ENCODE assay signal across 24 cellular contexts in genomic region chr5:171762841-171763408, GRCh38. TPM values are rescaled to one million over a fixed set of nuclear protein-coding genes. Genes with fewer than 3 reads are reported as not detected.
A peak's percentile ranks its signal among the peaks of the same experiment; 100 is the strongest.
DNase-seq lines count a peak whose midpoint lies in the region; ATAC-seq, FAIRE-seq and TF ChIP-seq lines count a peak whose summit lies in the region.
"Had no signal": no experiment of that assay in that cellular context is flagged by ENCODE, and none has a peak within 500 bp of the region (broad histone marks: within the 10 kb centered on the region; RNA-seq: fewer than 3 reads in every experiment).

No MANE protein-coding gene starts in this region.

- peak; percentile 6 for DNase-seq in GM23248
- DNase-seq in PC-9, result no peak
- peak; percentile 28 for DNase-seq in endothelial cell of umbilical vein (ENCODE audit: low read depth, low spot score)
- DNase-seq in islet precursor cell, result peak; percentile 28
- DNase-seq in activated naive CD4-positive, alpha-beta T cell treated with anti-CD3 and anti-CD28 coated beads, Interleukin-2, amount 50 U/mL, for 72 hours (ENCODE audit: low spot score in 2 of 2), result no peak
- DNase-seq in effector memory CD4-positive, alpha-beta T cell, result no peak
- DNase-seq in SHP77 (lab: John Stamatoyannopoulos, UW), result no peak
- no peak for DNase-seq in LoVo (ENCODE audit: low spot score)
- DNase-seq: AML-193; Caco-2; CD4-positive, alpha-beta T cell; HCEC 1CT; HFFc6 had no signal

- H2AFZ ChIP-seq in GM23248, result no peak overlapping the region
- H2AFZ ChIP-seq in PC-9, result 0 out of 2 replicates have a peak overlapping the region, but pooled peaks have one; percentile 39
- peak overlapping the region; percentile 42 for H2AFZ ChIP-seq in endothelial cell of umbilical vein (ENCODE audit: low read depth, low read length)

- 28% methylated on average over 15 to 21 of the region's 21 CpGs for WGBS in GM23248 (ENCODE audit: low coverage in 1 of 2, low lambda C conversion rate in 2 of 2, missing lambda C conversion rate in 2 of 2), 2 experiments

- no peaks in the 10 kb centered on the region for H3K9me1 ChIP-seq in endothelial cell of umbilical vein (replicated peaks; ENCODE audit: control insufficient read depth, extremely low read depth, insufficient read depth, low read length)

- BruUV-seq in PC-9 (replicated peaks; lab: Mats Ljungman, UMichigan) (no TSS peak), endothelial cell of umbilical vein (replicated peaks; lab: Mats Ljungman, UMichigan) (no TSS peak)

- H3K79me2 ChIP-seq in GM23248 (ENCODE audit: insufficient read depth) (no peaks in the 10 kb centered on the region), PC-9 (ENCODE audit: low read depth) (no peaks in the 10 kb centered on the region), endothelial cell of umbilical vein (ENCODE audit: control insufficient read depth, insufficient read depth, low read length) (no peaks in the 10 kb centered on the region)

- POLR2A ChIA-PET in PC-9 (lab: Charles Lee; ENCODE audit: unreplicated experiment) (no interaction called here), endothelial cell of umbilical vein (lab: Charles Lee) (no interaction called here)

- H3K9me2 ChIP-seq in GM23248 (ENCODE audit: insufficient read depth) (no peaks in the 10 kb centered on the region), PC-9 (ENCODE audit: insufficient read depth) (no peaks in the 10 kb centered on the region)

- no peak for TF ChIP-seq POLR2A in endothelial cell of umbilical vein (IDR thresholded peaks at IDR 0.05; ENCODE audit: low read depth, low read length)

- H3K36me3 ChIP-seq in GM23248 (ENCODE audit: low read depth), result no peaks in the 10 kb centered on the region
- H3K36me3 ChIP-seq in PC-9 (ENCODE audit: low read depth), result no peaks in the 10 kb centered on the region
- H3K36me3 ChIP-seq in endothelial cell of umbilical vein (ENCODE audit: control insufficient read depth in 2 of 2, extremely low read depth in 1 of 2, insufficient read depth in 2 of 2, low read length in 2 of 2), result no peaks in the 10 kb centered on the region
- no peaks in the 10 kb centered on the region for H3K36me3 ChIP-seq in effector memory CD4-positive, alpha-beta T cell (ENCODE audit: control insufficient read depth, insufficient read depth, low read length)

- H3K4me1 ChIP-seq in GM23248 (ENCODE audit: insufficient read depth) (0 out of 2 replicates have a peak, but pooled peaks cover 7% of the 10 kb centered on the region), PC-9 (replicated peaks; ENCODE audit: insufficient read depth) (peaks cover 12% of the 10 kb centered on the region), endothelial cell of umbilical vein (ENCODE audit: control insufficient read depth, extremely low read depth, insufficient read depth, low read length) (peaks cover 11% of the 10 kb centered on the region)
- H3K4me1 ChIP-seq in effector memory CD4-positive, alpha-beta T cell (ENCODE audit: control insufficient read depth, insufficient read depth, low read length, poor library complexity, severe bottlenecking), result no peaks in the 10 kb centered on the region
- H3K4me1 ChIP-seq: Caco-2 had no signal

- H3K27ac ChIP-seq in GM23248 (no peak overlapping the region), PC-9 (no peak overlapping the region), endothelial cell of umbilical vein (ENCODE audit: insufficient read depth, low read depth, low read length) (no peak overlapping the region)
- no peak overlapping the region for H3K27ac ChIP-seq in effector memory CD4-positive, alpha-beta T cell (ENCODE audit: insufficient read depth, low read length, poor library complexity, severe bottlenecking)
- H3K27ac ChIP-seq: 22Rv1, A549, C4-2B had no signal

- dilution Hi-C loops in endothelial cell of umbilical vein (cut with MboI; ENCODE audit: extremely low pct_ligation_motif_present, low sequenced_read_pairs), result no loop called here

- in situ Hi-C loops in GM23248 (cut with MboI), result no loop called here

- no peak for ATAC-seq in activated naive CD4-positive, alpha-beta T cell treated with anti-CD3 and anti-CD28 coated beads, Interleukin-2, amount 50 U/mL, for 72 hours
- ATAC-seq: A549, GM23338 had no signal

- H3K27me3 ChIP-seq in GM23248 (replicated peaks; ENCODE audit: insufficient read depth) (no peaks in the 10 kb centered on the region), PC-9 (ENCODE audit: insufficient read depth, low read depth) (no peaks in the 10 kb centered on the region), endothelial cell of umbilical vein (ENCODE audit: control insufficient read depth in 2 of 2, insufficient read depth in 2 of 2, low read length in 2 of 2) (peaks cover 0 to 5% of the 10 kb centered on the region in 2 experiments)
- no peaks in the 10 kb centered on the region for H3K27me3 ChIP-seq in effector memory CD4-positive, alpha-beta T cell (replicated peaks; ENCODE audit: control insufficient read depth, insufficient read depth, low read length, poor library complexity, severe bottlenecking)

- FAIRE-seq in endothelial cell of umbilical vein (lab: Jason Lieb, UNC), result no peak
- FAIRE-seq: A549, D721Med, G401.6, GM12891, GM19239, H54 had no signal

- intact Hi-C loops in PC-9 (cut with micrococcal nuclease; ENCODE audit: unreplicated experiment), result no loop called here
- intact Hi-C loops in endothelial cell of umbilical vein (cut with micrococcal nuclease), result no loop called here

- peaks cover 6 to 16% of the 10 kb centered on the region in 2 donors for H3K36me3 Mint-ChIP-seq in activated naive CD4-positive, alpha-beta T cell treated with anti-CD3 and anti-CD28 coated beads, Interleukin-2, amount 50 U/mL, for 72 hours

- no peak for TF ChIP-seq CTCF in PC-9 (conservative IDR thresholded peaks at IDR 0.05)
- no peak for TF ChIP-seq CTCF in endothelial cell of umbilical vein (IDR thresholded peaks at IDR 0.05; ENCODE audit: extremely low read depth in 1 of 2, insufficient read depth in 1 of 2, low read depth in 1 of 2, low read length in 2 of 2)

- H3K9me3 ChIP-seq in GM23248 (ENCODE audit: low read depth) (no peaks in the 10 kb centered on the region), PC-9 (ENCODE audit: insufficient read depth, low read depth) (peaks cover 25% of the 10 kb centered on the region), endothelial cell of umbilical vein (replicated peaks; ENCODE audit: control insufficient read depth, insufficient read depth, low read length) (no peaks in the 10 kb centered on the region)
- no peaks in the 10 kb centered on the region for H3K9me3 ChIP-seq in effector memory CD4-positive, alpha-beta T cell (ENCODE audit: control insufficient read depth, low read length)

- H3K4me2 ChIP-seq in GM23248 (ENCODE audit: unreplicated experiment), result no peak overlapping the region
- H3K4me2 ChIP-seq in PC-9, result no peak overlapping the region
- H3K4me2 ChIP-seq in endothelial cell of umbilical vein (ENCODE audit: insufficient read depth, low read length), result no peak overlapping the region
- H3K4me2 ChIP-seq: A549, GM23338 had no signal

- H3F3A ChIP-seq in GM23248 (ENCODE audit: insufficient read depth), result peaks cover 7% of the 10 kb centered on the region; the same call in 1 of the 2 replicates
- H3F3A ChIP-seq in PC-9 (ENCODE audit: insufficient read depth, low read depth), result peaks cover 7% of the 10 kb centered on the region; the same call in 1 of the 2 replicates

- H3K9me3 Mint-ChIP-seq in activated naive CD4-positive, alpha-beta T cell treated with anti-CD3 and anti-CD28 coated beads, Interleukin-2, amount 50 U/mL, for 72 hours, result peaks cover 16 to 25% of the 10 kb centered on the region in 2 donors

- H3K9ac ChIP-seq in GM23248, result no peak overlapping the region
- no peak overlapping the region for H3K9ac ChIP-seq in endothelial cell of umbilical vein (replicated peaks; ENCODE audit: extremely low read depth, insufficient read depth, low read length)

- CTCF ChIA-PET in PC-9 (lab: Charles Lee), result no interaction called here
- CTCF ChIA-PET in endothelial cell of umbilical vein (lab: Charles Lee), result no interaction called here

- H3K4me3 ChIP-seq in GM23248 (no peak overlapping the region), PC-9 (no peak overlapping the region), endothelial cell of umbilical vein (replicated peaks in 1 of 3; ENCODE audit: insufficient read depth in 1 of 3, low read depth in 1 of 3, low read length in 3 of 3) (no peak overlapping the region)
- no peak overlapping the region for H3K4me3 ChIP-seq in effector memory CD4-positive, alpha-beta T cell (ENCODE audit: insufficient read depth, low read depth, low read length, poor library complexity, severe bottlenecking)
- H3K4me3 ChIP-seq: A549, GM23338 had no signal

- no peaks in the 10 kb centered on the region for H4K20me1 ChIP-seq in GM23248 (ENCODE audit: insufficient read depth)
- no peaks in the 10 kb centered on the region for H4K20me1 ChIP-seq in PC-9 (ENCODE audit: insufficient read depth)
- no peaks in the 10 kb centered on the region for H4K20me1 ChIP-seq in endothelial cell of umbilical vein (replicated peaks; ENCODE audit: control insufficient read depth, extremely low read depth, insufficient read depth, low read length)

- no peak overlapping the region for H3K27ac Mint-ChIP-seq in activated naive CD4-positive, alpha-beta T cell treated with anti-CD3 and anti-CD28 coated beads, Interleukin-2, amount 50 U/mL, for 72 hours
- H3K27ac Mint-ChIP-seq: CD4-positive, alpha-beta T cell; GM23338; HFFc6 had no signal

TF ChIP-seq in endothelial cell of umbilical vein, 7 proteins besides CTCF, POLR2A, EP300 and RAD21 (continues in another document):
- no peak for TF ChIP-seq EZH2 (IDR thresholded peaks at IDR 0.05; ENCODE audit: borderline replicate concordance, low read depth, low read length, severe bottlenecking)
- no peak for TF ChIP-seq GATA2 (IDR thresholded peaks at IDR 0.05; ENCODE audit: insufficient read depth, insufficient read length, low read depth, low read length)
- no peak for TF ChIP-seq JUN (IDR thresholded peaks at IDR 0.05; ENCODE audit: borderline replicate concordance, insufficient read depth, insufficient read length, low read depth)
- TF ChIP-seq FOS (IDR thresholded peaks at IDR 0.05; ENCODE audit: borderline replicate concordance, insufficient read depth, low read length), result no peak

RNA-seq across cellular contexts. Expression of gene SMIM23, which starts 22.7 kb away (rescaled TPM):
- not detected in 2 replicates for total RNA-seq in GM23248 (2014; rRNA removed; shearing (Covaris generic))
- polyA plus RNA-seq in GM23248 (2016; fragmentation: Nextera tagmentation; extraction: Ambion mirVana) (not detected in 2 replicates), endothelial cell of umbilical vein (not detected in 2 replicates)
- total RNA-seq in PC-9 (2021) (not detected in 2 replicates), endothelial cell of umbilical vein (not detected in 2 replicates)
- not detected in 2 replicates for polyA plus RNA-seq in endothelial cell of umbilical vein (2011; cell fraction: cytosol; rRNA removed)
- not detected in 2 replicates for polyA plus RNA-seq in endothelial cell of umbilical vein (2011; cell fraction: nucleus; rRNA removed)
- not detected in 2 replicates for polyA plus RNA-seq in endothelial cell of umbilical vein (2012)
- polyA minus RNA-seq in endothelial cell of umbilical vein, result not detected in 2 replicates
- not detected for polyA minus RNA-seq in endothelial cell of umbilical vein (2011; cell fraction: cytosol; rRNA and poly(A)+ RNA removed)
- polyA minus RNA-seq in endothelial cell of umbilical vein (2011; cell fraction: nucleus; rRNA and poly(A)+ RNA removed), result not detected in 2 replicates
- total RNA-seq in activated naive CD4-positive, alpha-beta T cell treated with anti-CD3 and anti-CD28 coated beads, Interleukin-2, amount 50 U/mL, for 72 hours, result not detected
- total RNA-seq: Caco-2; CD4-positive, alpha-beta T cell; GM23338; HFFc6; HT-29 had no signal
- polyA plus RNA-seq: A549, BJ, GM23338 had no signal

Comparison
In these comparisons a context has a peak if more than half of its experiments do, and no peak if none do; other contexts are left out.
1. DNase-seq: peak in GM23248 (single experiment), endothelial cell of umbilical vein (single experiment) and islet precursor cell (single experiment); none in PC-9 (0 of 2), activated naive CD4-positive, alpha-beta T cell treated with anti-CD3 and anti-CD28 coated beads, Interleukin-2, amount 50 U/mL, for 72 hours (0 of 2), effector memory CD4-positive, alpha-beta T cell (0 of 3), SHP77 (0 of 2) and LoVo (single experiment).